ENCODE assay signal across 9 cellular contexts in the genomic region with DNA sequence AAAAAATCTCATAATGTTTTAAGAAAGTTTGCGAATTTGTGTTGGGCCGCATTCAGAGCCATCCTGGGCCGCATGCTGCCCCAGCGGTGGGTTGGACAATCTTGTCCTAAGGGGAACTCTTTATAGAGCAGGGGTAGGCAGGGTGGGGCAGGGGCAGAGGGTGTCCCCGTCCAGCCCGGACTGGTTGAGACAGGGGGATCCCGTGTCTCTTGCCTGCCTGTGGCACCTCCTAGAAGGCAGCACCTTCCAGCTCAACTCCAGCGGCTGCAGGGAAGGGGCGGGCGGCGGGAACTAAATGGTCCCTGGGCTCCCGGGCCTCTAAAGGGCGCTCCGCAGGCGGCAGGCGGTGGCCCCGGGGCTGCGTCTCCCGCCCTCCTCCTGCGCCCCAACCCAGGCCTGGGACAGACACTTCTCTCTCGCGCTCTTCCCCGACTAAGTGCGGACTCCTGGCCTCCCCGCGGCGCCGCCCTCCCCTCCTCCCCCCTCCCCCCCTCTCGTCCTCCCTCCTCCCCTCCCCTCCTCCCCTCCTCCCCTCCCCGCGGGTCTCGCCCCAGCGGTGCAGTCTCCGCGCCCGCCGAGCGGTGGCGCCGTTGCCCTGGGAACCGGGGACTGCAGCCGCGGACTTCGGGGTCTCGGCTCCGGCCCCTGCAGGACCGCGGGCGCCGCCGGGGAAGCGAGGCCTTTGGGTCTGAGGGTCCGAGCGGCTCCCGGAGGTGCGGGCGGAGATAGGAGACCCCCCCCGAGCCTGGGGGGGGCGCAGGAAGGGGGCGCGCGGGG.
DNase-seq lines count a peak whose midpoint lies in the region; FAIRE-seq and TF ChIP-seq lines count a peak whose summit lies in the region.
"Had no signal": no experiment of that assay in that cellular context is flagged by ENCODE, and none has a peak within 500 bp of the region (broad histone marks: within the 10 kb centered on the region; RNA-seq: fewer than 3 reads in every experiment).

No MANE protein-coding gene starts in this region.

- peaks cover 13% of the 10 kb centered on the region for H3K4me1 ChIP-seq in DOHH2 (ENCODE audit: control insufficient read depth, low read length)

- no peaks in the 10 kb centered on the region for H3K36me3 Mint-ChIP-seq in progenitor cell of endocrine pancreas (ENCODE audit: insufficient read depth)
- H3K36me3 Mint-ChIP-seq in activated T-helper 2 cell treated with anti-CD3 and anti-CD28 coated beads, Interferon-gamma antibody, Interleukin-2, Interleukin-4, amounts not matched to agents 10 μg/mL and 5 μg/mL and 100 μg/mL, durations not matched to agents 14 hours and 24 hours and 36 hours (ENCODE audit: low read depth), result no peaks in the 10 kb centered on the region

- H3K4me3 ChIP-seq in DOHH2 (ENCODE audit: low read length) (peak overlapping the region; percentile 24; the same call in 1 of the 2 replicates), LNCaP clone FGC (ENCODE audit: low read depth, low read length) (no peak overlapping the region)

- H3K27ac Mint-ChIP-seq in progenitor cell of endocrine pancreas, result no peak overlapping the region
- no peak overlapping the region for H3K27ac Mint-ChIP-seq in activated T-helper 2 cell treated with anti-CD3 and anti-CD28 coated beads, Interferon-gamma antibody, Interleukin-2, Interleukin-4, amounts not matched to agents 10 μg/mL and 5 μg/mL and 100 μg/mL, durations not matched to agents 14 hours and 24 hours and 36 hours

- H3K27ac ChIP-seq in DOHH2 (ENCODE audit: low read depth, low read length), result no peak overlapping the region
- H3K27ac ChIP-seq: neutrophil had no signal

- DNase-seq in LNCaP clone FGC (ENCODE audit: low read depth), result no peak
- DNase-seq in activated T-cell treated with anti-CD3 and anti-CD28 coated beads for 4 hours, result peak; percentile 27
- DNase-seq in frontal cortex (ENCODE audit: low spot score in 2 of 2), result peak; percentile 78 to 86
- peak; percentile 92 for DNase-seq in progenitor cell of endocrine pancreas (ENCODE audit: low spot score, unreplicated experiment)
- no peak for DNase-seq in NK-92 (lab: John Stamatoyannopoulos, UW; ENCODE audit: unreplicated experiment)
- no peak for DNase-seq in activated T-helper 2 cell treated with anti-CD3 and anti-CD28 coated beads, Interferon-gamma antibody, Interleukin-2, Interleukin-4, amounts not matched to agents 10 μg/mL and 5 μg/mL and 100 μg/mL, durations not matched to agents 14 hours and 24 hours and 36 hours (ENCODE audit: low spot score)
- DNase-seq in SW480 (ENCODE audit: low spot score), result no peak

- peak overlapping the region; percentile 53 for H3K4me2 ChIP-seq in DOHH2 (ENCODE audit: low read length)

- H3F3A ChIP-seq in DOHH2 (ENCODE audit: control insufficient read depth, insufficient read depth), result 0 out of 2 replicates have a peak, but pooled peaks cover 3% of the 10 kb centered on the region

- peaks cover 8% of the 10 kb centered on the region for H3K4me1 Mint-ChIP-seq in progenitor cell of endocrine pancreas (ENCODE audit: low read depth)
- peaks cover 7% of the 10 kb centered on the region for H3K4me1 Mint-ChIP-seq in activated T-helper 2 cell treated with anti-CD3 and anti-CD28 coated beads, Interferon-gamma antibody, Interleukin-2, Interleukin-4, amounts not matched to agents 10 μg/mL and 5 μg/mL and 100 μg/mL, durations not matched to agents 14 hours and 24 hours and 36 hours (ENCODE audit: low read depth)

- no peaks in the 10 kb centered on the region for H4K20me1 ChIP-seq in DOHH2 (ENCODE audit: control insufficient read depth, insufficient read depth, low read depth, low read length)

- FAIRE-seq in frontal cortex (lab: Jason Lieb, UNC), result no peak

- H3K27me3 ChIP-seq in DOHH2 (ENCODE audit: control insufficient read depth, low read length), result peaks cover 47% of the 10 kb centered on the region

- no peaks in the 10 kb centered on the region for H3K9me3 Mint-ChIP-seq in progenitor cell of endocrine pancreas (ENCODE audit: low read depth)
- H3K9me3 Mint-ChIP-seq in activated T-helper 2 cell treated with anti-CD3 and anti-CD28 coated beads, Interferon-gamma antibody, Interleukin-2, Interleukin-4, amounts not matched to agents 10 μg/mL and 5 μg/mL and 100 μg/mL, durations not matched to agents 14 hours and 24 hours and 36 hours, result no peaks in the 10 kb centered on the region

- H3K4me3 Mint-ChIP-seq in progenitor cell of endocrine pancreas (ENCODE audit: low read depth), result peak overlapping the region; percentile 58
- no peak overlapping the region for H3K4me3 Mint-ChIP-seq in activated T-helper 2 cell treated with anti-CD3 and anti-CD28 coated beads, Interferon-gamma antibody, Interleukin-2, Interleukin-4, amounts not matched to agents 10 μg/mL and 5 μg/mL and 100 μg/mL, durations not matched to agents 14 hours and 24 hours and 36 hours (ENCODE audit: low read depth)

- H3K79me2 ChIP-seq in DOHH2 (ENCODE audit: control insufficient read depth, low read length), result no peaks in the 10 kb centered on the region

- no peaks in the 10 kb centered on the region for H3K9me3 ChIP-seq in DOHH2 (ENCODE audit: control insufficient read depth, insufficient read depth, low read length)
- H3K9me3 ChIP-seq: neutrophil had no signal

- no peaks in the 10 kb centered on the region for H3K9me2 ChIP-seq in DOHH2 (replicated peaks; ENCODE audit: control insufficient read depth, low read length)

- intact Hi-C loops in activated T-helper 2 cell treated with anti-CD3 and anti-CD28 coated beads, Interferon-gamma antibody, Interleukin-2, Interleukin-4, amounts not matched to agents 10 μg/mL and 5 μg/mL and 100 μg/mL, durations not matched to agents 14 hours and 24 hours and 36 hours (cut with micrococcal nuclease), result no loop called here

- H3K27me3 Mint-ChIP-seq in progenitor cell of endocrine pancreas, result peaks cover 75% of the 10 kb centered on the region
- H3K27me3 Mint-ChIP-seq in activated T-helper 2 cell treated with anti-CD3 and anti-CD28 coated beads, Interferon-gamma antibody, Interleukin-2, Interleukin-4, amounts not matched to agents 10 μg/mL and 5 μg/mL and 100 μg/mL, durations not matched to agents 14 hours and 24 hours and 36 hours (ENCODE audit: low read depth), result peaks cover 48% of the 10 kb centered on the region

- H3K36me3 ChIP-seq in DOHH2 (ENCODE audit: control insufficient read depth, low read length), result no peaks in the 10 kb centered on the region
- H3K36me3 ChIP-seq: neutrophil had no signal

- TF ChIP-seq CTCF in DOHH2 (IDR thresholded peaks at IDR 0.05; ENCODE audit: low read depth, low read length, poor library complexity, severe bottlenecking) (peak; percentile 45), LNCaP clone FGC (IDR thresholded peaks at IDR 0.05; ENCODE audit: control insufficient read depth, extremely low read depth, insufficient read depth) (peak; percentile 75), progenitor cell of endocrine pancreas (IDR thresholded peaks at IDR 0.05; ENCODE audit: unreplicated experiment) (peak; percentile 58)

Comparison
In these comparisons a context has a peak if more than half of its experiments do, and no peak if none do; other contexts are left out.
1. DNase-seq: peak in activated T-cell treated with anti-CD3 and anti-CD28 coated beads for 4 hours (single experiment), frontal cortex (2 of 2) and progenitor cell of endocrine pancreas (single experiment); none in LNCaP clone FGC (single experiment), NK-92 (single experiment), activated T-helper 2 cell treated with anti-CD3 and anti-CD28 coated beads, Interferon-gamma antibody, Interleukin-2, Interleukin-4, amounts not matched to agents 10 μg/mL and 5 μg/mL and 100 μg/mL, durations not matched to agents 14 hours and 24 hours and 36 hours (single experiment) and SW480 (single experiment).
2. Peak in every context shown above with its lines, with median percentiles within 50 percentile points of each other: CTCF ChIP-seq.